ENCODE assay signal across 1 cellular context in genomic region chr12:107308310-107308709, GRCh38.
TF ChIP-seq lines count a peak whose summit lies in the region.

No MANE protein-coding gene starts in this region.

TF ChIP-seq in SK-N-SH, 30 proteins besides CTCF, POLR2A, EP300 and RAD21 (continued from another document):
- TF ChIP-seq REST (IDR thresholded peaks at IDR 0.05; ENCODE audit: low read depth, low read length) (no peak), RCOR1 (IDR thresholded peaks at IDR 0.05; ENCODE audit: low read length) (no peak)
TF ChIP-seq in SK-N-SH: peak in this region for 0.
